13 cellular contexts compared by ENCODE assay signal in genomic region chr16:85796152-85796551, GRCh38. TPM values are rescaled to one million over a fixed set of nuclear protein-coding genes. Genes with fewer than 3 reads are reported as not detected.
"Had no signal": no experiment of that assay in that cellular context is flagged by ENCODE, and none has a peak within 500 bp of the region (broad histone marks: within the 10 kb centered on the region; RNA-seq: fewer than 3 reads in every experiment).

No MANE protein-coding gene starts in this region.

- H3K4me2 ChIP-seq: neural progenitor cell had no signal

- H3K4me1 ChIP-seq: neural progenitor cell had no signal

- ATAC-seq: activated naive CD4-positive, alpha-beta T cell treated with anti-CD3 and anti-CD28 coated beads, Interleukin-2, amount 50 U/mL, for 72 hours; heart left ventricle; left lobe of liver; mucosa of descending colon; pancreas; upper lobe of right lung had no signal

- DNase-seq: activated CD4-positive, alpha-beta T cell treated with anti-CD3 and anti-CD28 coated beads, Interleukin-2, amount 50 U/mL, for 48 hours; activated CD4-positive, CD25-positive, alpha-beta regulatory T cell; aorta; heart left ventricle; mucosa of descending colon; stimulated activated CD4-positive, alpha-beta T cell treated with anti-CD3 and anti-CD28 coated beads, Interleukin-4, amount 100 ng/mL, for 1 hour; stimulated activated CD8-positive, alpha-beta memory T cell treated with anti-CD3 and anti-CD28 coated beads, Interleukin-4, amount 100 ng/mL, for 48 hours; upper lobe of right lung had no signal

- H3K27me3 Mint-ChIP-seq: stimulated activated naive CD8-positive, alpha-beta T cell treated with anti-CD3 and anti-CD28 coated beads, Interleukin-15, Interleukin-2, amounts not matched to agents 100 ng/mL and 50 ng/mL, for 24 hours had no signal

- H3K9me3 ChIP-seq: mucosa of descending colon, pancreas, upper lobe of right lung had no signal

- H2AFZ ChIP-seq: neural progenitor cell had no signal

- H3K9me3 Mint-ChIP-seq: activated naive CD4-positive, alpha-beta T cell treated with anti-CD3 and anti-CD28 coated beads, Interleukin-2, amount 50 U/mL, for 72 hours; neural progenitor cell; stimulated activated naive CD8-positive, alpha-beta T cell treated with anti-CD3 and anti-CD28 coated beads, Interleukin-15, Interleukin-2, amounts not matched to agents 100 ng/mL and 50 ng/mL, for 24 hours had no signal

- H3K27ac ChIP-seq: heart left ventricle, neural progenitor cell, pancreas, upper lobe of right lung had no signal

- H3K4me3 ChIP-seq: heart left ventricle, mucosa of descending colon, neural progenitor cell, pancreas, upper lobe of right lung had no signal

- H3K27ac Mint-ChIP-seq: neural progenitor cell; stimulated activated naive CD8-positive, alpha-beta T cell treated with anti-CD3 and anti-CD28 coated beads, Interleukin-15, Interleukin-2, amounts not matched to agents 100 ng/mL and 50 ng/mL, for 24 hours had no signal

- H3K27me3 ChIP-seq: heart left ventricle, neural progenitor cell, pancreas, upper lobe of right lung had no signal

RNA-seq across cellular contexts. Expression of gene C16orf74, which starts 45.3 kb away (rescaled TPM):
- polyA plus RNA-seq: aorta had no signal
